In the genomic region with DNA sequence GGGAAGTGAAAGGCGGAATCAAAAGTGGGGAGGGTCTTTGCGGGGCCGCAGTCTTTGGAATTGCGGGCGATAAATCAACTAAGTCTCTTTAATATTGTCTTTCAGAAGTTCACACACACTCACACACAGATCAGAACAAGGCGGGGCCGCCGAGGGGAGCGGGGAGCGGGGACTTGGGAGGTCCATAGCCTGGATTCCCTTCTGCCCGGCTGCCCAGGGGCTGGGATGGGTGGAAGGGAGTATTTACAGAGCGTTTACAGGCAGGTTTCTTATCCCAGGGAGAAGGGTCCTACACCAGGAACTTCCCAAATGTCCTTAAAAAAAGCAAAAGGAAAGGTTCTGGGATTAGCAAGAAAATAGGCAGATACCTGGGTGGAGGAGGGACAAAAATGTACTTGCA, we compare ENCODE assay signal across 11 cellular contexts. TPM values are rescaled to one million over a fixed set of nuclear protein-coding genes. Genes with fewer than 3 reads are reported as not detected.
A peak's percentile ranks its signal among the peaks of the same experiment; 100 is the strongest.
DNase-seq lines count a peak whose midpoint lies in the region; ATAC-seq and TF ChIP-seq lines count a peak whose summit lies in the region.
"Had no signal": no experiment of that assay in that cellular context is flagged by ENCODE, and none has a peak within 500 bp of the region (broad histone marks: within the 10 kb centered on the region; RNA-seq: fewer than 3 reads in every experiment).

No MANE protein-coding gene starts in this region.

- peaks cover 48% of the 10 kb centered on the region for H3K27me3 ChIP-seq in H7 (ENCODE audit: control insufficient read depth, insufficient read depth, low read length)
- peaks cover 0 to 16% (median 0%) of the 10 kb centered on the region in 4 donors for H3K27me3 ChIP-seq in esophagus squamous epithelium

- no peak overlapping the region for H3K27ac Mint-ChIP-seq in activated CD4-positive, alpha-beta memory T cell treated with anti-CD3 and anti-CD28 coated beads for 36 hours

- no peak for TF ChIP-seq CTCF in esophagus squamous epithelium (IDR thresholded peaks at IDR 0.05)
- TF ChIP-seq CTCF in retinal pigment epithelial cell (conservative IDR thresholded peaks at IDR 0.05; ENCODE audit: low read depth, low read length) = no peak

- no peaks in the 10 kb centered on the region for H3K36me3 Mint-ChIP-seq in activated CD4-positive, alpha-beta memory T cell treated with anti-CD3 and anti-CD28 coated beads for 36 hours

- H3K4me3 Mint-ChIP-seq in activated CD4-positive, alpha-beta memory T cell treated with anti-CD3 and anti-CD28 coated beads for 36 hours = peak overlapping the region; percentile 76

- no peaks in the 10 kb centered on the region for H3K36me3 ChIP-seq in H7 (replicated peaks; ENCODE audit: control insufficient read depth, insufficient read depth, low read length)
- H3K36me3 ChIP-seq in esophagus squamous epithelium = peaks cover 0 to 11% (median 0%) of the 10 kb centered on the region in 3 donors

- CTCF ChIA-PET in activated CD4-positive, alpha-beta memory T cell treated with anti-CD3 and anti-CD28 coated beads for 36 hours (lab: Charles Lee) = interaction anchor here (0.7 to 1.5 kb wide), 4 partner anchors 19 to 97 kb away, joined by 3 to 5 read pairs (median 4); no protein-coding TSS in a partner anchor

- intact Hi-C loops in activated CD4-positive, alpha-beta memory T cell treated with anti-CD3 and anti-CD28 coated beads for 36 hours (cut with micrococcal nuclease) = loop anchor here (1.0 to 2.0 kb wide), 2 partner anchors 20 to 47 kb away; a partner anchor contains a TSS
- intact Hi-C loops in esophagus squamous epithelium (cut with DNase I) = no loop called here

- H3K4me1 Mint-ChIP-seq in activated CD4-positive, alpha-beta memory T cell treated with anti-CD3 and anti-CD28 coated beads for 36 hours (ENCODE audit: low read depth) = peaks cover 27% of the 10 kb centered on the region

- peak overlapping the region in 3 of 4 donors; percentile 10 to 69 (median 46) for H3K27ac ChIP-seq in esophagus squamous epithelium
- H3K27ac ChIP-seq: epithelial cell of prostate had no signal

- no peaks in the 10 kb centered on the region for H3K9me3 ChIP-seq in esophagus squamous epithelium

- peak overlapping the region; percentile 35 for H3K4me3 ChIP-seq in H7 (ENCODE audit: insufficient read depth, low read depth, low read length)
- peak overlapping the region; percentile 17 to 52 (median 48) for H3K4me3 ChIP-seq in esophagus squamous epithelium
- H3K4me3 ChIP-seq in retinal pigment epithelial cell (ENCODE audit: low read length) = peak overlapping the region; percentile 56

- DNase-seq in H7 = peak; percentile 48
- DNase-seq in activated CD4-positive, alpha-beta memory T cell treated with anti-CD3 and anti-CD28 coated beads for 36 hours = no peak
- no peak for DNase-seq in esophagus squamous epithelium (lab: John Stamatoyannopoulos, UW)
- DNase-seq in retinal pigment epithelial cell (ENCODE audit: low read depth) = no peak
- DNase-seq in T-helper 9 cell = no peak
- DNase-seq: activated gamma-delta T cell, DMS153, NCI-H1436 had no signal

- no peak for TF ChIP-seq POLR2A in esophagus squamous epithelium (IDR thresholded peaks at IDR 0.05)

- peaks cover 10 to 65% (median 13%) of the 10 kb centered on the region in 3 donors for H3K4me1 ChIP-seq in esophagus squamous epithelium

- no peaks in the 10 kb centered on the region for H3K9me3 Mint-ChIP-seq in activated CD4-positive, alpha-beta memory T cell treated with anti-CD3 and anti-CD28 coated beads for 36 hours

- WGBS in esophagus squamous epithelium, 2 donors = 12 to 42% methylated on average over 12 of the region's 12 CpGs

- POLR2A ChIA-PET in activated CD4-positive, alpha-beta memory T cell treated with anti-CD3 and anti-CD28 coated beads for 36 hours (lab: Charles Lee) = interaction anchor here (1.5 kb wide), 1 partner anchor 45 kb away, joined by 3 read pairs; no protein-coding TSS in a partner anchor

- ATAC-seq in HG03025 (IDR thresholded peaks at IDR 0.05; ENCODE audit: low FRiP score, unreplicated experiment) (no peak), GM18909 (IDR thresholded peaks at IDR 0.05; ENCODE audit: poor library complexity, unreplicated experiment) (no peak)

- peaks cover 30% of the 10 kb centered on the region for H3K27me3 Mint-ChIP-seq in activated CD4-positive, alpha-beta memory T cell treated with anti-CD3 and anti-CD28 coated beads for 36 hours

RNA-seq across cellular contexts. Expression of a gene that starts 3.5 kb away (rescaled TPM):
- total RNA-seq in H7 (2014; rRNA removed; shearing (Covaris generic)) = 0.14 TPM in 1 of 2 replicates, not detected in the other
- under 1 TPM; 0.33 to 0.36 TPM for total RNA-seq in activated CD4-positive, alpha-beta memory T cell treated with anti-CD3 and anti-CD28 coated beads for 36 hours
- under 1 TPM in 3 of 4 donors, not detected in 1; 0.35 to 0.87 (median 0.57) TPM for total RNA-seq in esophagus squamous epithelium

RNA-seq across cellular contexts. Expression of a gene that starts 5.7 kb away (rescaled TPM):
- 24.7 and 25.5 TPM in 2 replicates for total RNA-seq in H7 (2014; rRNA removed; shearing (Covaris generic))
- total RNA-seq in activated CD4-positive, alpha-beta memory T cell treated with anti-CD3 and anti-CD28 coated beads for 36 hours = 1 to 10 TPM; 9.5 to 9.9 TPM
- total RNA-seq in esophagus squamous epithelium = 100 to 1,000 TPM in 1 of 4 donors, 10 to 100 TPM in 3; 17.3 to 133 (median 23.7) TPM

RNA-seq across cellular contexts. Expression of a gene that starts 16.1 kb away (rescaled TPM):
- 4.3 and 5.9 TPM in 2 replicates for total RNA-seq in H7 (2014; rRNA removed; shearing (Covaris generic))
- 1 to 10 TPM; 6.5 to 7.1 TPM for total RNA-seq in activated CD4-positive, alpha-beta memory T cell treated with anti-CD3 and anti-CD28 coated beads for 36 hours
- total RNA-seq in esophagus squamous epithelium = 10 to 100 TPM in 2 of 4 donors, 1 to 10 TPM in 2; 4.8 to 15.1 (median 8.2) TPM

RNA-seq across cellular contexts. Expression of a gene that starts 18.2 kb away (rescaled TPM):
- 12.5 and 12.8 TPM in 2 replicates for total RNA-seq in H7 (2014; rRNA removed; shearing (Covaris generic))
- total RNA-seq in activated CD4-positive, alpha-beta memory T cell treated with anti-CD3 and anti-CD28 coated beads for 36 hours = 1 to 10 TPM; 7.0 to 7.8 TPM
- total RNA-seq in esophagus squamous epithelium = 10 to 100 TPM in 1 of 4 donors, 1 to 10 TPM in 3; 5.9 to 16.7 (median 6.8) TPM

RNA-seq across cellular contexts. Expression of a gene that starts 20.2 kb away (rescaled TPM):
- total RNA-seq in H7 (2014; rRNA removed; shearing (Covaris generic)) = 25.1 and 26.2 TPM in 2 replicates
- 10 to 100 TPM; 67.4 to 80.9 TPM for total RNA-seq in activated CD4-positive, alpha-beta memory T cell treated with anti-CD3 and anti-CD28 coated beads for 36 hours
- 10 to 100 TPM; 27.3 to 45.4 (median 30.0) TPM for total RNA-seq in esophagus squamous epithelium
